In genomic region chr12:118370601-118371000, GRCh38 we compare ENCODE assay signal across 9 cellular contexts. TPM values are rescaled to one million over a fixed set of nuclear protein-coding genes. Genes with fewer than 3 reads are reported as not detected.
DNase-seq lines count a peak whose midpoint lies in the region; ATAC-seq and TF ChIP-seq lines count a peak whose summit lies in the region.
"Had no signal": no experiment of that assay in that cellular context is flagged by ENCODE, and none has a peak within 500 bp of the region (broad histone marks: within the 10 kb centered on the region; RNA-seq: fewer than 3 reads in every experiment).

No MANE protein-coding gene starts in this region.

- H3K4me3 Mint-ChIP-seq in activated naive CD4-positive, alpha-beta T cell treated with anti-CD3 and anti-CD28 coated beads, Interleukin-2, amount 10 ng/mL, durations not matched to agents 7 days and 5 days, result peak overlapping the region; percentile 97
- peak overlapping the region; percentile 96 for H3K4me3 Mint-ChIP-seq in activated naive CD8-positive, alpha-beta T cell treated with anti-CD3 and anti-CD28 coated beads, Interleukin-2, amount 10 ng/mL, durations not matched to agents 7 days and 5 days

- no peaks in the 10 kb centered on the region for H3K36me3 Mint-ChIP-seq in activated naive CD4-positive, alpha-beta T cell treated with anti-CD3 and anti-CD28 coated beads, Interleukin-2, amount 10 ng/mL, durations not matched to agents 7 days and 5 days
- H3K36me3 Mint-ChIP-seq in activated naive CD8-positive, alpha-beta T cell treated with anti-CD3 and anti-CD28 coated beads, Interleukin-2, amount 10 ng/mL, durations not matched to agents 7 days and 5 days, result peaks cover 3% of the 10 kb centered on the region

- TF ChIP-seq CTCF in kidney epithelial cell (IDR thresholded peaks at IDR 0.05; ENCODE audit: insufficient read depth, low read length, poor library complexity, severe bottlenecking) (no peak), thoracic aorta (IDR thresholded peaks at IDR 0.05) (no peak)

- H3K27me3 Mint-ChIP-seq in activated naive CD4-positive, alpha-beta T cell treated with anti-CD3 and anti-CD28 coated beads, Interleukin-2, amount 10 ng/mL, durations not matched to agents 7 days and 5 days, result peaks cover 21% of the 10 kb centered on the region
- peaks cover 13% of the 10 kb centered on the region for H3K27me3 Mint-ChIP-seq in activated naive CD8-positive, alpha-beta T cell treated with anti-CD3 and anti-CD28 coated beads, Interleukin-2, amount 10 ng/mL, durations not matched to agents 7 days and 5 days

- H3K27me3 ChIP-seq in kidney epithelial cell (ENCODE audit: control insufficient read depth, insufficient read depth, low read length) (no peaks in the 10 kb centered on the region), thoracic aorta (replicated peaks; ENCODE audit: insufficient read depth) (no peaks in the 10 kb centered on the region)

- no peak overlapping the region for H3K27ac Mint-ChIP-seq in activated naive CD4-positive, alpha-beta T cell treated with anti-CD3 and anti-CD28 coated beads, Interleukin-2, amount 10 ng/mL, durations not matched to agents 7 days and 5 days
- H3K27ac Mint-ChIP-seq in activated naive CD8-positive, alpha-beta T cell treated with anti-CD3 and anti-CD28 coated beads, Interleukin-2, amount 10 ng/mL, durations not matched to agents 7 days and 5 days, result peak overlapping the region; percentile 12

- H3K9me3 ChIP-seq in thoracic aorta, result no peaks in the 10 kb centered on the region

- no peaks in the 10 kb centered on the region for H3K9me3 Mint-ChIP-seq in activated naive CD4-positive, alpha-beta T cell treated with anti-CD3 and anti-CD28 coated beads, Interleukin-2, amount 10 ng/mL, durations not matched to agents 7 days and 5 days
- no peaks in the 10 kb centered on the region for H3K9me3 Mint-ChIP-seq in activated naive CD8-positive, alpha-beta T cell treated with anti-CD3 and anti-CD28 coated beads, Interleukin-2, amount 10 ng/mL, durations not matched to agents 7 days and 5 days

- H3K36me3 ChIP-seq in kidney epithelial cell (ENCODE audit: control insufficient read depth, insufficient read depth, low read length) (no peaks in the 10 kb centered on the region), thoracic aorta (no peaks in the 10 kb centered on the region)

- H3K4me1 Mint-ChIP-seq in activated naive CD4-positive, alpha-beta T cell treated with anti-CD3 and anti-CD28 coated beads, Interleukin-2, amount 10 ng/mL, durations not matched to agents 7 days and 5 days, result peaks cover 45% of the 10 kb centered on the region
- H3K4me1 Mint-ChIP-seq in activated naive CD8-positive, alpha-beta T cell treated with anti-CD3 and anti-CD28 coated beads, Interleukin-2, amount 10 ng/mL, durations not matched to agents 7 days and 5 days, result peaks cover 21% of the 10 kb centered on the region

- DNase-seq in activated naive CD4-positive, alpha-beta T cell treated with anti-CD3 and anti-CD28 coated beads, Interleukin-2, amount 10 ng/mL, durations not matched to agents 7 days and 5 days, result no peak
- no peak for DNase-seq in activated naive CD4-positive, alpha-beta T cell treated with Interleukin-2 at 50 U/mL for 16 hours
- no peak for DNase-seq in activated naive CD8-positive, alpha-beta T cell treated with anti-CD3 and anti-CD28 coated beads, Interleukin-2, amount 10 ng/mL, durations not matched to agents 7 days and 5 days
- DNase-seq in kidney epithelial cell (ENCODE audit: low read depth), result no peak
- no peak for DNase-seq in thoracic aorta (ENCODE audit: low spot score)
- DNase-seq in A172 (ENCODE audit: low spot score), result no peak
- DNase-seq in AG08396 (ENCODE audit: low spot score), result no peak
- no peak for DNase-seq in midbrain (lab: John Stamatoyannopoulos, UW)
- DNase-seq: cerebellar nuclear complex had no signal

- POLR2A ChIA-PET in activated naive CD8-positive, alpha-beta T cell treated with anti-CD3 and anti-CD28 coated beads, Interleukin-2, amount 10 ng/mL, durations not matched to agents 7 days and 5 days (lab: Charles Lee), result interaction anchor here (0.6 to 1.2 kb wide), 3 partner anchors 11 to 235 kb away, joined by 4 to 6 read pairs (median 5); partner anchors contain the start of gene PEBP1

- ATAC-seq in activated naive CD8-positive, alpha-beta T cell treated with anti-CD3 and anti-CD28 coated beads, Interleukin-2, amount 10 ng/mL, durations not matched to agents 7 days and 5 days (ENCODE audit: low read depth), result no peak
- ATAC-seq in thoracic aorta (ENCODE audit: insufficient number of reproducible peaks, low FRiP score, low read depth), result no peak

- H3K4me3 ChIP-seq in kidney epithelial cell (ENCODE audit: low read depth, low read length), result peak overlapping the region; percentile 88
- peak overlapping the region; percentile 97 for H3K4me3 ChIP-seq in thoracic aorta

- H3K4me1 ChIP-seq in thoracic aorta (ENCODE audit: control insufficient read depth in 1 of 2, low read depth in 2 of 2), result peaks cover 9 to 33% of the 10 kb centered on the region in 2 donors

- H3K27ac ChIP-seq in thoracic aorta, result no peak overlapping the region

- CTCF ChIA-PET in activated naive CD4-positive, alpha-beta T cell treated with anti-CD3 and anti-CD28 coated beads, Interleukin-2, amount 10 ng/mL, durations not matched to agents 7 days and 5 days (lab: Charles Lee), result interaction anchor here (0.8 to 1.5 kb wide), 2 partner anchors 10 to 189 kb away, joined by 3 read pairs; no protein-coding TSS in a partner anchor

RNA-seq across cellular contexts. Expression of gene TAOK3, which starts 2.1 kb away (rescaled TPM):
- total RNA-seq in activated naive CD8-positive, alpha-beta T cell treated with anti-CD3 and anti-CD28 coated beads, Interleukin-2, amount 10 ng/mL, durations not matched to agents 7 days and 5 days, result 10 to 100 TPM; 60.2 to 63.4 TPM
- total RNA-seq in kidney epithelial cell (8.7 and 13.5 TPM in 2 replicates), thoracic aorta (10 to 100 TPM; 52.3 to 59.6 TPM)
- 18.3 and 24.1 TPM in 2 replicates for total RNA-seq in A172 (2014; rRNA removed; shearing (Covaris generic))

RNA-seq across cellular contexts. Expression of gene SUDS3, which starts 5.8 kb away (rescaled TPM):
- total RNA-seq in activated naive CD8-positive, alpha-beta T cell treated with anti-CD3 and anti-CD28 coated beads, Interleukin-2, amount 10 ng/mL, durations not matched to agents 7 days and 5 days, result 10 to 100 TPM; 27.3 to 30.0 TPM
- 30.5 and 45.9 TPM in 2 replicates for total RNA-seq in kidney epithelial cell
- 10 to 100 TPM; 46.2 to 48.2 TPM for total RNA-seq in thoracic aorta
- 26.5 and 56.3 TPM in 2 replicates for total RNA-seq in A172 (2014; rRNA removed; shearing (Covaris generic))
